Comparison of ENCODE assay signal across 1 cellular context in the genomic region with DNA sequence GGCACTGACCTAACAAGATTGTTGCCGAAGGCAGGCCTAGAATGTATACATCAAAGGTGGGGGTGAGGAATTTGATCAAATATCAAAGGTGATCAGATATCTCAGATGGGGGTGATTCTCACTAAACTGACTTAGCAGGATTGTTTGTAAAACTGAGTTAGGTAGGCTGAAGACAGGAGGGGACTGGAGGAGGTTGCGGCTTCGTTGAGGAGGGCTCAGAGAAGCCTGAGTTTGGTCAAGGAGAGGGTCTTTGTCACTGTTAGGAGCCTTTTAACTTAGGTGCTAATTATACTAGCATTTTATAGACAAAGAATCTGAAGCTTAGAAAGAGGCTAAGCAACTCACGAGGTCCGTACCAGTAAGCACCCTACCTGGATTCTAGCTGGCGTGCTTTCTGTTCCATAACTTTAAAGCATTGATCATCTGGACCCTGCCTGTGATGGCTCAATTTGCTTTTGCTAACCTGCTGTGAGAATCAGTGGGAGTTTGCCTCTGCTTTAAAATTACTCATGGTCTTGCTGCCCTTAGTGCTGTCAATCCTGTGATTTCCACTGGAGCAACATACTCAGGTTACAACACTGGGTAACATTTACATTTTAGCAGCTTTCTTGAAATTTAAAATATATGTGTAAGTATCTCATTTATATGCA.
TF ChIP-seq lines count a peak whose summit lies in the region.

No MANE protein-coding gene starts in this region.

TF ChIP-seq in IMR-90, 13 proteins besides CTCF, POLR2A, EP300 and RAD21:
- no peak for TF ChIP-seq CEBPB (IDR thresholded peaks at IDR 0.05; ENCODE audit: low read depth, low read length)
- TF ChIP-seq BHLHE40 (IDR thresholded peaks at IDR 0.05; ENCODE audit: low read depth, low read length): no peak
- TF ChIP-seq NFE2L2 (IDR thresholded peaks at IDR 0.05; ENCODE audit: low read depth, low read length): no peak
- no peak for TF ChIP-seq USF2 (IDR thresholded peaks at IDR 0.05; ENCODE audit: low read depth, low read length)
- TF ChIP-seq RCOR1 (IDR thresholded peaks at IDR 0.05; ENCODE audit: insufficient replicate concordance, low read length): no peak
- TF ChIP-seq FOS (IDR thresholded peaks at IDR 0.05; ENCODE audit: low read depth, low read length): no peak
